ENCODE assay signal across 23 cellular contexts in the genomic region with DNA sequence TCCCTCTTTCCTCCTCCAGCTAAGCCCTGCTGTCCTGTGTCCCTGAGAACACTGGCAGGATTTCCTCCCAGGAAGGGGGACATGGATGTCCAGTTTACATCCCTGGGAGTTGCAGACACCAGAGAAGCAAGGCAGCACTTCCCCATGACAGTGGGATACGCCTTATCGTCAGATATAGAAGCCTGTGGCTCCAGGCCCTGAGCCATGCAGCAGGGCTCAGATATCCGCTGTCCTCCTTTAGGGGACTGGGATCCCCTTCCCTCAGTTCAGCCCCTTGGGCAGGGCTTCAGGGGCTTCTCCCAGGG. TPM values are rescaled to one million over a fixed set of nuclear protein-coding genes. Genes with fewer than 3 reads are reported as not detected.
"Had no signal": no experiment of that assay in that cellular context is flagged by ENCODE, and none has a peak within 500 bp of the region (broad histone marks: within the 10 kb centered on the region; RNA-seq: fewer than 3 reads in every experiment).

No MANE protein-coding gene starts in this region.

- H3K27me3 ChIP-seq: ovary, right atrium auricular region, tibial nerve, uterus had no signal

- H3K4me3 ChIP-seq: lung, ovary, psoas muscle, right atrium auricular region, tibial nerve, uterus had no signal

- H3K27ac ChIP-seq: neutrophil, ovary, psoas muscle, right atrium auricular region, uterus had no signal

- FAIRE-seq: endometrium had no signal

- H3K4me1 ChIP-seq: psoas muscle had no signal

- H3K9me3 ChIP-seq: neutrophil, ovary, psoas muscle, right atrium auricular region, tibial nerve, uterus had no signal

- DNase-seq: activated B cell treated with CpG ODN at 0.5 μM for 24 hours; activated CD4-positive, alpha-beta T cell treated with anti-CD3 and anti-CD28 coated beads for 36 hours; activated CD4-positive, alpha-beta T cell treated with anti-CD3 and anti-CD28 coated beads, Interleukin-2, amount 50 U/mL, for 48 hours; activated CD8-positive, alpha-beta memory T cell treated with anti-CD3 and anti-CD28 coated beads, Interleukin-2, amount 50 U/mL, for 48 hours; activated naive CD4-positive, alpha-beta T cell treated with anti-CD3 and anti-CD28 coated beads for 36 hours; activated naive CD8-positive, alpha-beta T cell treated with anti-CD3 and anti-CD28 coated beads, Interleukin-2, amount 10 ng/mL, durations not matched to agents 7 days and 5 days; activated T-cell treated with anti-CD3 and anti-CD28 coated beads, Interleukin-2, amount 50 U/mL, for 4 hours; amniotic stem cell; cerebellar nuclear complex; effector CD4-positive, alpha-beta T cell; erythroblast; foreskin fibroblast; hippocampal formation; stimulated activated CD4-positive, alpha-beta T cell treated with anti-CD3 and anti-CD28 coated beads, Interleukin-12 subunit alpha, Interleukin-12 subunit beta, amount 100 ng/mL, for 4 hours; uterus had no signal

- H3K36me3 ChIP-seq: neutrophil, ovary, right atrium auricular region, tibial nerve, uterus had no signal

- ATAC-seq: activated CD4-positive, alpha-beta T cell treated with anti-CD3 and anti-CD28 coated beads for 36 hours; activated T-cell treated with anti-CD3 and anti-CD28 coated beads, Interleukin-2, amount 50 U/mL, for 4 hours; naive thymus-derived CD8-positive, alpha-beta T cell; psoas muscle had no signal

RNA-seq across cellular contexts. Expression of gene CORO2B, which starts 16.4 kb away (rescaled TPM):
- total RNA-seq: activated naive CD4-positive, alpha-beta T cell treated with anti-CD3 and anti-CD28 coated beads for 36 hours; activated naive CD8-positive, alpha-beta T cell treated with anti-CD3 and anti-CD28 coated beads, Interleukin-2, amount 10 ng/mL, durations not matched to agents 7 days and 5 days had no signal
- polyA plus RNA-seq: naive thymus-derived CD8-positive, alpha-beta T cell had no signal
